ENCODE assay signal across 37 cellular contexts in the genomic region with DNA sequence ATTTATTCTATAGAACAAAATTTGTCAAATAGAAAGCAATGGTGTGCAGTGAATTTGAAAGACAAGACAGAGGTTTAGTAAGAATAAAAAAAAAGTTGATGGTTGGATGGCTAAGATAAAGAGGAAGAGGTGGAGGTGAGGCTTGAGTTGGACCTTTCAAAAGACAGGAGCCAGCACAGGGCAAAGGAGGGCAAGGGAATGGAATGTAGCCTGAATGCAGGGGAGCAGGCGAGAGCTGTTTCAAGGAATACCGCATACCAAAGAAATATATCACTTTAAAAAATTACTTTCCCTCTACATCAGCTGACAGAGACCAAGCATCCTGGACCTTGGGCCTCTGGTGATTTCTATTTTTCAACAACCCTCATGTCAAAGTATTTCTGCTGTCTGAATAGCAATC. TPM values are rescaled to one million over a fixed set of nuclear protein-coding genes. Genes with fewer than 3 reads are reported as not detected.
"Had no signal": no experiment of that assay in that cellular context is flagged by ENCODE, and none has a peak within 500 bp of the region (broad histone marks: within the 10 kb centered on the region; RNA-seq: fewer than 3 reads in every experiment).

No MANE protein-coding gene starts in this region.

- H3K9me3 Mint-ChIP-seq: activated CD4-positive, alpha-beta memory T cell treated with anti-CD3 and anti-CD28 coated beads, Interleukin-2, amount 10 ng/mL, durations not matched to agents 7 days and 5 days; activated naive CD8-positive, alpha-beta T cell treated with anti-CD3 and anti-CD28 coated beads, Interleukin-2, amount 10 ng/mL, durations not matched to agents 7 days and 5 days had no signal

- H3K36me3 Mint-ChIP-seq: activated CD8-positive, alpha-beta memory T cell treated with anti-CD3 and anti-CD28 coated beads, Interleukin-2, amount 10 ng/mL, durations not matched to agents 7 days and 5 days; activated naive CD8-positive, alpha-beta T cell treated with anti-CD3 and anti-CD28 coated beads, Interleukin-2, amount 10 ng/mL, durations not matched to agents 7 days and 5 days; T-cell had no signal

- H3K27me3 ChIP-seq: ascending aorta, cardiac muscle cell, Peyer's patch had no signal

- H3K36me3 ChIP-seq: ascending aorta, cardiac muscle cell, Peyer's patch had no signal

- H3K27ac Mint-ChIP-seq: activated CD4-positive, alpha-beta memory T cell treated with anti-CD3 and anti-CD28 coated beads, Interleukin-2, amount 10 ng/mL, durations not matched to agents 7 days and 5 days; activated CD8-positive, alpha-beta memory T cell treated with anti-CD3 and anti-CD28 coated beads, Interleukin-2, amount 10 ng/mL, durations not matched to agents 7 days and 5 days; activated naive CD8-positive, alpha-beta T cell treated with anti-CD3 and anti-CD28 coated beads, Interleukin-2, amount 10 ng/mL, durations not matched to agents 7 days and 5 days; activated T-cell treated with anti-CD3 and anti-CD28 coated beads, Interleukin-2, amount 50 U/mL, for 72 hours; activated T-helper 17 cell treated with anti-CD3 and anti-CD28 coated beads, Interleukin-2, amount 50 U/mL, for 72 hours; T-cell; T-helper 17 cell had no signal

- H3K27ac ChIP-seq: ascending aorta, cardiac muscle cell, Peyer's patch, VCaP had no signal

- H3K4me1 Mint-ChIP-seq: activated CD4-positive, alpha-beta memory T cell treated with anti-CD3 and anti-CD28 coated beads, Interleukin-2, amount 10 ng/mL, durations not matched to agents 7 days and 5 days; activated CD8-positive, alpha-beta memory T cell treated with anti-CD3 and anti-CD28 coated beads, Interleukin-2, amount 10 ng/mL, durations not matched to agents 7 days and 5 days; activated naive CD8-positive, alpha-beta T cell treated with anti-CD3 and anti-CD28 coated beads, Interleukin-2, amount 10 ng/mL, durations not matched to agents 7 days and 5 days; activated T-helper 17 cell treated with anti-CD3 and anti-CD28 coated beads, Interleukin-2, amount 50 U/mL, for 72 hours; central memory CD8-positive, alpha-beta T cell; T-cell; T-helper 17 cell had no signal

- H3K27me3 Mint-ChIP-seq: activated CD4-positive, alpha-beta memory T cell treated with anti-CD3 and anti-CD28 coated beads, Interleukin-2, amount 10 ng/mL, durations not matched to agents 7 days and 5 days; activated CD8-positive, alpha-beta memory T cell treated with anti-CD3 and anti-CD28 coated beads, Interleukin-2, amount 10 ng/mL, durations not matched to agents 7 days and 5 days; central memory CD8-positive, alpha-beta T cell; T-helper 17 cell had no signal

- H3K4me3 ChIP-seq: ascending aorta, cardiac muscle cell, Peyer's patch had no signal

- H3K4me1 ChIP-seq: ascending aorta, Peyer's patch had no signal

- ATAC-seq: activated CD8-positive, alpha-beta memory T cell treated with anti-CD3 and anti-CD28 coated beads, Interleukin-2, amount 10 ng/mL, durations not matched to agents 7 days and 5 days; activated T-cell treated with anti-CD3 and anti-CD28 coated beads, Interleukin-2, amount 50 U/mL, for 72 hours; activated T-helper 17 cell treated with anti-CD3 and anti-CD28 coated beads, Interleukin-2, amount 50 U/mL, for 72 hours; PC-3; SK-N-SH treated with all-trans-retinoic acid at 6 μM for 48 hours; T-cell; T-helper 17 cell had no signal

- H3K9me3 ChIP-seq: ascending aorta, Peyer's patch had no signal

- H3K4me3 Mint-ChIP-seq: activated CD4-positive, alpha-beta memory T cell treated with anti-CD3 and anti-CD28 coated beads, Interleukin-2, amount 10 ng/mL, durations not matched to agents 7 days and 5 days; activated CD8-positive, alpha-beta memory T cell treated with anti-CD3 and anti-CD28 coated beads, Interleukin-2, amount 10 ng/mL, durations not matched to agents 7 days and 5 days; activated naive CD8-positive, alpha-beta T cell treated with anti-CD3 and anti-CD28 coated beads, Interleukin-2, amount 10 ng/mL, durations not matched to agents 7 days and 5 days; activated T-cell treated with anti-CD3 and anti-CD28 coated beads, Interleukin-2, amount 50 U/mL, for 72 hours; activated T-helper 17 cell treated with anti-CD3 and anti-CD28 coated beads, Interleukin-2, amount 50 U/mL, for 72 hours; central memory CD8-positive, alpha-beta T cell; T-cell; T-helper 17 cell had no signal

- DNase-seq: activated CD4-positive, alpha-beta memory T cell treated with anti-CD3 and anti-CD28 coated beads, Interleukin-2, amount 10 ng/mL, durations not matched to agents 7 days and 5 days; activated CD4-positive, alpha-beta T cell treated with anti-CD3 and anti-CD28 coated beads for 1 hour; activated CD4-positive, alpha-beta T cell treated with anti-CD3 and anti-CD28 coated beads for 48 hours; activated CD4-positive, CD25-positive, alpha-beta regulatory T cell; activated CD8-positive, alpha-beta memory T cell treated with anti-CD3 and anti-CD28 coated beads for 24 hours; activated CD8-positive, alpha-beta memory T cell treated with anti-CD3 and anti-CD28 coated beads, Interleukin-2, amount 10 ng/mL, durations not matched to agents 7 days and 5 days; activated CD8-positive, alpha-beta memory T cell treated with anti-CD3 and anti-CD28 coated beads, Interleukin-2, amount 50 U/mL, for 48 hours; activated effector memory CD4-positive, alpha-beta T cell treated with anti-CD3 and anti-CD28 coated beads, Interleukin-2, amount 50 U/mL, for 16 hours; activated naive CD4-positive, alpha-beta T cell; activated naive CD4-positive, alpha-beta T cell treated with anti-CD3 and anti-CD28 coated beads, Interleukin-2, amount 50 U/mL, for 16 hours; activated naive CD8-positive, alpha-beta T cell treated with anti-CD3 and anti-CD28 coated beads, Interleukin-2, amount 10 ng/mL, durations not matched to agents 7 days and 5 days; activated T-cell treated with anti-CD3 and anti-CD28 coated beads, Interleukin-2, amount 50 U/mL, for 72 hours; amygdala; Karpas-422; KBM-7; NCI-H1105 treated with DMSO at 0.1 percent for 48 hours; NCI-H1436; NCI-H1694; NCI-H1930; NCI-H2081 treated with DMSO at 0.1 percent for 48 hours; NCI-H226; NCI-H446 treated with DMSO at 0.1 percent for 48 hours; NCI-H524; NK-92 treated with Interleukin-12 subunit alpha and Interleukin-12 subunit beta, amount 100 ng/mL, for 24 hours; PC-3; Peyer's patch; RPMI8226; SIG-M5; T-cell; T-helper 17 cell had no signal

RNA-seq across cellular contexts. Expression of a gene that starts 38.0 kb away (rescaled TPM):
- total RNA-seq: activated CD4-positive, alpha-beta memory T cell treated with anti-CD3 and anti-CD28 coated beads, Interleukin-2, amount 10 ng/mL, durations not matched to agents 7 days and 5 days; activated CD8-positive, alpha-beta memory T cell treated with anti-CD3 and anti-CD28 coated beads, Interleukin-2, amount 10 ng/mL, durations not matched to agents 7 days and 5 days; activated T-helper 17 cell treated with anti-CD3 and anti-CD28 coated beads, Interleukin-2, amount 50 U/mL, for 72 hours; ascending aorta; MCF 10A; PC-3 had no signal
